27 cellular contexts compared by ENCODE assay signal in genomic region chr11:71253794-71254193, GRCh38. TPM values are rescaled to one million over a fixed set of nuclear protein-coding genes. Genes with fewer than 3 reads are reported as not detected.
DNase-seq lines count a peak whose midpoint lies in the region; ATAC-seq, FAIRE-seq and TF ChIP-seq lines count a peak whose summit lies in the region.
"Had no signal": no experiment of that assay in that cellular context is flagged by ENCODE, and none has a peak within 500 bp of the region (broad histone marks: within the 10 kb centered on the region; RNA-seq: fewer than 3 reads in every experiment).

No MANE protein-coding gene starts in this region.

- no peak overlapping the region for H2BK120ac ChIP-seq in H1 (replicated peaks; ENCODE audit: low read depth, low read length)

- H3K23ac ChIP-seq in H1 (ENCODE audit: insufficient read length) = no peak overlapping the region

- H3K56ac ChIP-seq in H1 (replicated peaks; ENCODE audit: insufficient read length, low read depth, low read length) = no peak overlapping the region

- peak overlapping the region; percentile 15; the same call in 1 of the 2 replicates for H2BK20ac ChIP-seq in H1 (ENCODE audit: low read length)

- TF ChIP-seq EP300 in H1 (IDR thresholded peaks at IDR 0.05; ENCODE audit: borderline replicate concordance in 1 of 2, low read depth in 2 of 2, low read length in 2 of 2) (no peak), stomach (IDR thresholded peaks at IDR 0.05) (no peak)

- no peak overlapping the region for H2BK12ac ChIP-seq in H1 (ENCODE audit: low read depth, low read length)

- H3K9me2 ChIP-seq in GM23338 (ENCODE audit: insufficient read depth) = no peaks in the 10 kb centered on the region

- H3K79me1 ChIP-seq in H1 (ENCODE audit: low read depth, low read length) = no peaks in the 10 kb centered on the region; the same call in 1 of the 2 replicates

- ATAC-seq in GM23338 (no peak), lower lobe of right lung (no peak)
- ATAC-seq: gastrocnemius medialis, K562 had no signal

- 0 out of 2 replicates have a peak overlapping the region, but pooled peaks have one; percentile 19 for H3K18ac ChIP-seq in H1 (ENCODE audit: extremely low read depth, low read length)

- H2BK5ac ChIP-seq in H1 (ENCODE audit: low read depth, low read length) = peak overlapping the region; percentile 49; the same call in 1 of the 2 replicates

- H3K27ac Mint-ChIP-seq in GM23338 = no peak overlapping the region
- H3K27ac Mint-ChIP-seq: activated T-cell treated with anti-CD3 and anti-CD28 coated beads, Interleukin-2, amount 50 U/mL, for 24 hours had no signal

- 0 out of 2 replicates have a peak, but pooled peaks cover 3% of the 10 kb centered on the region for H3F3A ChIP-seq in GM23338 (replicated peaks; ENCODE audit: low read depth)

- no peak for FAIRE-seq in H1 (lab: Jason Lieb, UNC)
- FAIRE-seq: GM19239, K562, keratinocyte, small intestine, TTC549 had no signal

- no peak overlapping the region for H3K14ac ChIP-seq in H1 (ENCODE audit: insufficient read length)

- H3K4me3 ChIP-seq in GM23338 = peak overlapping the region; percentile 92
- peak overlapping the region in 1 of 4 experiments; percentile 95; a peak in 1 of 8 replicates for H3K4me3 ChIP-seq in H1 (ENCODE audit: extremely low read depth in 1 of 4, insufficient read depth in 2 of 4, low read depth in 3 of 4, low read length in 4 of 4)
- H3K4me3 ChIP-seq in lower lobe of right lung = no peak overlapping the region
- H3K4me3 ChIP-seq in stomach = no peak overlapping the region
- no peak overlapping the region for H3K4me3 ChIP-seq in esophagus squamous epithelium
- H3K4me3 ChIP-seq: gastrocnemius medialis, K562, lung had no signal

- POLR2A ChIA-PET in H1 (lab: Charles Lee; ENCODE audit: partially characterized antibody) = interaction anchor here (0.7 to 3.1 kb wide), 6 partner anchors 9 to 133 kb away, joined by 3 to 11 read pairs (median 6); no protein-coding TSS in a partner anchor

- no peak overlapping the region for H3K4ac ChIP-seq in H1 (replicated peaks; ENCODE audit: insufficient read length, low read depth, low read length)

- peaks cover 15% of the 10 kb centered on the region for H3K9me3 Mint-ChIP-seq in GM23338

- no peak for TF ChIP-seq POLR2A in H1 (IDR thresholded peaks at IDR 0.05; ENCODE audit: control extremely low read depth in 1 of 2, low read depth in 2 of 2, low read length in 2 of 2)
- TF ChIP-seq POLR2A in stomach (IDR thresholded peaks at IDR 0.05) = no peak
- TF ChIP-seq POLR2A in esophagus squamous epithelium (IDR thresholded peaks at IDR 0.05) = no peak

- WGBS in H1 (ENCODE audit: extremely low coverage in 1 of 2, insufficient coverage in 1 of 2, insufficient read length in 1 of 2, insufficient replicate concordance in 2 of 2, low coverage in 1 of 2, low lambda C conversion rate in 2 of 2, missing lambda C conversion rate in 1 of 2), 2 experiments = 73% methylated on average over 5 of the region's 5 CpGs; no CpG with 5 or more reads in 1 of the 2 experiments
- 17 to 30% (median 25%) methylated on average over 5 of the region's 5 CpGs for WGBS in stomach, 5 donors
- 20 to 43% methylated on average over 5 of the region's 5 CpGs for WGBS in esophagus squamous epithelium, 2 donors

- H3K79me2 ChIP-seq in GM23338 (replicated peaks; ENCODE audit: insufficient read depth) (peaks cover 25% of the 10 kb centered on the region), H1 (ENCODE audit: control insufficient read depth in 1 of 2, insufficient read depth in 2 of 2, low read length in 2 of 2) (peaks cover 13 to 27% of the 10 kb centered on the region in 2 experiments)

- peak overlapping the region; percentile 77; the same call in 2 of the 3 replicates for H3K4me3 Mint-ChIP-seq in GM23338
- H3K4me3 Mint-ChIP-seq: activated T-cell treated with anti-CD3 and anti-CD28 coated beads, Interleukin-2, amount 50 U/mL, for 24 hours had no signal

- DNase-seq in GM23338 (ENCODE audit: low spot score) = no peak
- DNase-seq in H1 (ENCODE audit: low read depth in 1 of 2, low spot score in 2 of 2) = no peak
- DNase-seq in lower lobe of right lung = no peak
- no peak for DNase-seq in stomach
- no peak for DNase-seq in HPDE6-E6E7 (ENCODE audit: extremely low spot score)
- no peak for DNase-seq in HuH-7 (ENCODE audit: low spot score)
- DNase-seq in NCI-H1930 (lab: John Stamatoyannopoulos, UW) = no peak
- no peak for DNase-seq in esophagus squamous epithelium (lab: John Stamatoyannopoulos, UW)
- DNase-seq: activated T-cell treated with anti-CD3 and anti-CD28 coated beads, Interleukin-2, amount 50 U/mL, for 24 hours; DMS 273 treated with DMSO at 0.1 percent for 48 hours; effector CD8-positive, alpha-beta T cell; gastrocnemius medialis; MM.1S; NCI-H1417 treated with DMSO at 0.1 percent for 48 hours; NCI-H510A; nucleus accumbens; stimulated activated CD4-positive, alpha-beta T cell treated with anti-CD3 and anti-CD28 coated beads, Interleukin-2, amount 100 ng/mL, for 24 hours; substantia nigra had no signal

- H3K27me3 ChIP-seq in GM23338 (ENCODE audit: insufficient read depth) (peaks cover 6% of the 10 kb centered on the region; the same call in 1 of the 2 replicates), H1 (replicated peaks in 1 of 4; ENCODE audit: control insufficient read depth in 3 of 4, extremely low read depth in 1 of 4, insufficient read depth in 3 of 4, low read length in 3 of 4) (no peaks in the 10 kb centered on the region; a peak in 1 of 7 replicates), lower lobe of right lung (ENCODE audit: low read depth) (peaks cover 45% of the 10 kb centered on the region), stomach (peaks cover 0 to 71% (median 21%) of the 10 kb centered on the region in 3 donors), esophagus squamous epithelium (peaks cover 0 to 71% (median 5%) of the 10 kb centered on the region in 4 donors)

- no peak for TF ChIP-seq RAD21 in H1 (IDR thresholded peaks at IDR 0.05 in 1 of 2, conservative IDR thresholded peaks at IDR 0.05 in 1 of 2; ENCODE audit: low read depth in 2 of 2, low read length in 2 of 2)

- intact Hi-C loops in lower lobe of right lung (cut with DNase I) (no loop called here), stomach (cut with DNase I; ENCODE audit: low total_unique reads) (no loop called here), esophagus squamous epithelium (cut with DNase I) (no loop called here)

- no peak overlapping the region for H2BK15ac ChIP-seq in H1 (ENCODE audit: low read length)

- H3K9me3 ChIP-seq in H1 (ENCODE audit: insufficient read depth in 2 of 2, low read depth in 1 of 2, low read length in 1 of 2) = no peaks in the 10 kb centered on the region; a peak in 2 of 4 replicates
- H3K9me3 ChIP-seq in lower lobe of right lung = peaks cover 4% of the 10 kb centered on the region
- H3K9me3 ChIP-seq in stomach = peaks cover 0 to 4% (median 0%) of the 10 kb centered on the region in 4 donors
- peaks cover 0 to 6% (median 5%) of the 10 kb centered on the region in 3 donors for H3K9me3 ChIP-seq in esophagus squamous epithelium

- H2AK5ac ChIP-seq in H1 (ENCODE audit: low read depth, low read length) = no peak overlapping the region

- H3K27ac ChIP-seq in GM23338 (ENCODE audit: low read depth) (no peak overlapping the region), H1 (ENCODE audit: low read depth, low read length) (no peak overlapping the region), lower lobe of right lung (peak overlapping the region; percentile 84), stomach (peak overlapping the region; percentile 15 to 90 (median 89)), esophagus squamous epithelium (no peak overlapping the region)
- H3K27ac ChIP-seq: gastrocnemius medialis had no signal

- no peak overlapping the region for H4K8ac ChIP-seq in H1 (ENCODE audit: extremely low read depth, insufficient read depth, low read length)

- H4K20me1 ChIP-seq in GM23338 (replicated peaks; ENCODE audit: insufficient read depth) = no peaks in the 10 kb centered on the region; the same call in 1 of the 2 replicates
- peaks cover 0 to 2% of the 10 kb centered on the region in 2 experiments for H4K20me1 ChIP-seq in H1 (replicated peaks in 1 of 2; ENCODE audit: control insufficient read depth in 1 of 2, insufficient read depth in 2 of 2, low read length in 2 of 2)

- H4K5ac ChIP-seq in H1 (ENCODE audit: insufficient read length, low read depth, low read length) = no peak overlapping the region

- no peak overlapping the region for H4K91ac ChIP-seq in H1 (replicated peaks; ENCODE audit: insufficient read length, low read length)

- H3K27me3 Mint-ChIP-seq in GM23338 (ENCODE audit: insufficient read depth, low read depth, poor library complexity) = peaks cover 22% of the 10 kb centered on the region

- peaks cover 54% of the 10 kb centered on the region for H3K4me1 Mint-ChIP-seq in GM23338

- H3K4me1 ChIP-seq in GM23338 (ENCODE audit: insufficient read depth) (peaks cover 47% of the 10 kb centered on the region), H1 (replicated peaks in 1 of 4; ENCODE audit: control insufficient read depth in 3 of 4, insufficient read depth in 4 of 4, low read length in 3 of 4) (peaks cover 20 to 41% (median 33%) of the 10 kb centered on the region in 4 experiments), lower lobe of right lung (peaks cover 14% of the 10 kb centered on the region), stomach (peaks cover 30 to 68% (median 60%) of the 10 kb centered on the region in 4 donors), esophagus squamous epithelium (peaks cover 13 to 44% (median 20%) of the 10 kb centered on the region in 3 donors)

- H3K23me2 ChIP-seq in H1 (ENCODE audit: low read depth, low read length) = peaks cover 16% of the 10 kb centered on the region; the same call in 1 of the 2 replicates

- H2AFZ ChIP-seq in GM23338 = no peak overlapping the region
- no peak overlapping the region for H2AFZ ChIP-seq in H1 (ENCODE audit: low read length)

- CTCF ChIA-PET in H1 (lab: Charles Lee; ENCODE audit: partially characterized antibody) = interaction anchor here (0.6 to 3.4 kb wide), 8 partner anchors 12 to 457 kb away, joined by 3 to 20 read pairs (median 6); no protein-coding TSS in a partner anchor

- H3K36me3 ChIP-seq in GM23338 (ENCODE audit: insufficient read depth) = no peaks in the 10 kb centered on the region
- H3K36me3 ChIP-seq in H1 (ENCODE audit: control insufficient read depth in 2 of 4, insufficient read depth in 4 of 4, low read length in 3 of 4) = no peaks in the 10 kb centered on the region
- H3K36me3 ChIP-seq in lower lobe of right lung = no peaks in the 10 kb centered on the region
- no peaks in the 10 kb centered on the region for H3K36me3 ChIP-seq in stomach
- no peaks in the 10 kb centered on the region for H3K36me3 ChIP-seq in esophagus squamous epithelium
- H3K36me3 ChIP-seq: esophagus muscularis mucosa, gastrocnemius medialis had no signal

- H3K36me3 Mint-ChIP-seq in GM23338 (ENCODE audit: low read depth) = peaks cover 9% of the 10 kb centered on the region
- H3K36me3 Mint-ChIP-seq: brain had no signal

- H3K4me2 ChIP-seq in GM23338 = peak overlapping the region; percentile 78
- H3K4me2 ChIP-seq in H1 (ENCODE audit: insufficient read depth in 1 of 2, low read depth in 2 of 2, low read length in 2 of 2) = peak overlapping the region in 1 of 2 experiments; percentile 53; a peak in 2 of 4 replicates

- H3K9ac ChIP-seq in H1 (replicated peaks in 1 of 4; ENCODE audit: extremely low read depth in 1 of 4, low read depth in 3 of 4, low read length in 3 of 4) = no peak overlapping the region

- no peak for TF ChIP-seq CTCF in GM23338 (conservative IDR thresholded peaks at IDR 0.05; ENCODE audit: low read depth in 2 of 2)
- no peak for TF ChIP-seq CTCF in H1 (IDR thresholded peaks at IDR 0.05; ENCODE audit: control extremely low read depth in 1 of 3, insufficient read depth in 1 of 3, low read depth in 1 of 3, low read length in 3 of 3)
- no peak for TF ChIP-seq CTCF in lower lobe of right lung (IDR thresholded peaks at IDR 0.05)
- no peak for TF ChIP-seq CTCF in stomach (IDR thresholded peaks at IDR 0.05)
- no peak for TF ChIP-seq CTCF in esophagus squamous epithelium (IDR thresholded peaks at IDR 0.05)

RNA-seq across cellular contexts. Expression of gene SHANK2, which starts 1.4 kb away (rescaled TPM):
- 73.1 and 81.4 TPM in 2 replicates for total RNA-seq in GM23338 (2014; rRNA removed; shearing (Covaris generic))
- polyA plus RNA-seq in GM23338 (2016; fragmentation: Nextera tagmentation; extraction: Ambion mirVana) = 16.7 and 22.0 TPM in 2 replicates
- total RNA-seq in H1 (2021; fragmentation: NEBNext Ultra II Directional; extraction: Animal tissue kit (Norgen Biotek cat#: 25700)) = 52.9 and 54.2 TPM in 2 replicates
- 10.1 and 15.5 TPM in 2 replicates for polyA plus RNA-seq in H1 (2011; rRNA removed)
- polyA plus RNA-seq in H1 (2011; cell fraction: cytosol; rRNA removed) = 7.8 TPM
- 41.3 TPM for polyA plus RNA-seq in H1 (2011; cell fraction: nucleus; rRNA removed)
- polyA plus RNA-seq in H1 (2012, experiment 1 of 2) = 17.0 to 20.3 TPM (median 18.5 TPM) in 4 replicates
- polyA plus RNA-seq in H1 (2012, experiment 2 of 2) = 2.9 TPM
- polyA plus RNA-seq in H1 (2013, experiment 1 of 2) = 16.9 TPM
- 15.7 TPM for polyA plus RNA-seq in H1 (2013, experiment 2 of 2)
- polyA minus RNA-seq in H1 (2011; rRNA and poly(A)+ RNA removed) = 46.2 and 59.3 TPM in 2 replicates
- polyA minus RNA-seq in H1 (2011; cell fraction: cytosol; rRNA and poly(A)+ RNA removed) = 35.2 TPM
- 103 TPM for polyA minus RNA-seq in H1 (2011; cell fraction: nucleus; rRNA and poly(A)+ RNA removed)
- total RNA-seq in lower lobe of right lung = 59.8 TPM
- total RNA-seq in stomach = 100 to 1,000 TPM in 1 of 5 donors, 10 to 100 TPM in 4; 15.4 to 126 (median 88.6) TPM
- 1 to 10 TPM; 1.6 to 6.2 (median 2.1) TPM for polyA plus RNA-seq in stomach
- total RNA-seq in esophagus squamous epithelium = 10 to 100 TPM in 1 of 4 donors, 1 to 10 TPM in 3; 2.5 to 12.6 (median 4.8) TPM
- total RNA-seq: T-helper 1 cell treated with Interleukin-12 subunit alpha and Interleukin-12 subunit beta and Interleukin-4 antibody, amounts not matched to agents 30 ng/mL and 1 ng/mL, for 36 hours had no signal

Comparison
In these comparisons a context has a peak if more than half of its experiments do, and no peak if none do; other contexts are left out.
1. H3K27ac ChIP-seq: peak in lower lobe of right lung (single experiment) and stomach (5 of 5); none in GM23338 (single experiment), H1 (single experiment) and esophagus squamous epithelium (0 of 4).